In the genomic region with DNA sequence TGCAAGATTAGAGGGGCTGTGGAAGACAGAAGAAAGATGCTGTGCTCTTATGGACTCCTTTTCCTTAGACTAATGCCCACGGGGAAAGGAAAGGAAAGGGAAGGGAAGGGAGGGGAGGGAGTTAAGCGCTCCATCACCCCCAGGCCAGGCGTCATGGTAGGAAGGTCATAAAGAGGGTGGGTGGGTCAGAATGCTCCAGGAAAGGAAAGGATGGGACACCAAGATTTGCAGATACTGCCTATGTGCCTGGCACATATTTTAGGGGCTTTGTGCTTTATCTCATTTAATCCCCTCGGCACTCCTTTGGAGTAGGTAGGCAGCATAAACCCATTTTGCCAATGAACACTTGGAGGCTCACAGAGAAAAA, we compare ENCODE assay signal across 8 cellular contexts. TPM values are rescaled to one million over a fixed set of nuclear protein-coding genes. Genes with fewer than 3 reads are reported as not detected.
A peak's percentile ranks its signal among the peaks of the same experiment; 100 is the strongest.
DNase-seq lines count a peak whose midpoint lies in the region; ATAC-seq and TF ChIP-seq lines count a peak whose summit lies in the region.

No MANE protein-coding gene starts in this region.

- intact Hi-C loops in adrenal gland (cut with DNase I), result loop anchor here (2.0 to 10.0 kb wide), 3 partner anchors 232 to 335 kb away; no protein-coding TSS in a partner anchor

- H3K27ac ChIP-seq in H9 (ENCODE audit: insufficient read length, low read depth, low read length) (no peak overlapping the region), VCaP (peak overlapping the region; percentile 62; the same call in 1 of the 2 replicates), skin epidermis (peak overlapping the region in 10 of 21 experiments; percentile 46 to 79 (median 71)), adrenal gland (peak overlapping the region in 2 of 5 donors; percentile 46 to 69)

- no peak overlapping the region for H2BK20ac ChIP-seq in H9 (ENCODE audit: low read depth, low read length, poor library complexity, severe bottlenecking)

- no peaks in the 10 kb centered on the region for H3K79me1 ChIP-seq in H9 (ENCODE audit: insufficient read depth, low read depth, low read length, poor library complexity, severe bottlenecking)

- no peak overlapping the region for H3K18ac ChIP-seq in H9 (ENCODE audit: insufficient read length, low read depth, low read length)

- no peak overlapping the region for H2BK120ac ChIP-seq in H9 (ENCODE audit: low read depth, low read length, poor library complexity, severe bottlenecking)

- H3K23me2 ChIP-seq in H9 (ENCODE audit: insufficient read length, low read depth, low read length, poor library complexity, severe bottlenecking), result peaks cover 4% of the 10 kb centered on the region

- no peaks in the 10 kb centered on the region; a peak in 1 of 5 replicates for H3K9me3 Mint-ChIP-seq in H9

- peaks cover 21% of the 10 kb centered on the region for H3K27me3 Mint-ChIP-seq in H9 (ENCODE audit: low read depth)

- no peaks in the 10 kb centered on the region for H3K79me2 ChIP-seq in H9 (ENCODE audit: insufficient read depth, low read length)

- no peaks in the 10 kb centered on the region for H3K9me3 ChIP-seq in H9 (ENCODE audit: control insufficient read depth, low read depth, low read length)
- H3K9me3 ChIP-seq in adrenal gland (replicated peaks in 1 of 3), result no peaks in the 10 kb centered on the region

- no peak overlapping the region for H4K5ac ChIP-seq in H9 (ENCODE audit: insufficient read length, low read depth, low read length)

- no peak overlapping the region for H3K27ac Mint-ChIP-seq in H9

- no peak overlapping the region for H2AK5ac ChIP-seq in H9 (ENCODE audit: insufficient read length, low read length)

- no peak overlapping the region for H3K23ac ChIP-seq in H9 (ENCODE audit: insufficient read length, low read depth, low read length)

- no peak overlapping the region for H4K8ac ChIP-seq in H9 (replicated peaks; ENCODE audit: insufficient read length, low read depth, low read length)

- no peak overlapping the region for H3K56ac ChIP-seq in H9 (ENCODE audit: insufficient read length, low read depth, low read length)

- no peaks in the 10 kb centered on the region for H3K36me3 ChIP-seq in adrenal gland (replicated peaks in 1 of 2)

- no peak overlapping the region; the same call in 1 of the 2 replicates for H3K14ac ChIP-seq in H9 (ENCODE audit: insufficient read depth, low read length)

- no peak overlapping the region for H3K9ac ChIP-seq in H9 (ENCODE audit: extremely low read depth, insufficient read length, low read length)

- no peaks in the 10 kb centered on the region for H3K36me3 Mint-ChIP-seq in H9 (ENCODE audit: insufficient read depth in 1 of 3, low read depth in 3 of 3)

- TF ChIP-seq POLR2A in adrenal gland (IDR thresholded peaks at IDR 0.05), result no peak

- peak overlapping the region; percentile 25 for H3K4me2 ChIP-seq in H9 (ENCODE audit: insufficient read depth, insufficient read length, low read length)

- H3K4me1 ChIP-seq in H9 (ENCODE audit: insufficient read depth, low read length) (no peaks in the 10 kb centered on the region), adrenal gland (replicated peaks in 1 of 2) (peaks cover 0 to 4% of the 10 kb centered on the region in 2 donors)

- no CpG with 5 or more reads among the region's 4 CpGs for WGBS in H9 (ENCODE audit: extremely low coverage, insufficient read length, low lambda C conversion rate)
- 59 to 76% (median 74%) methylated on average over 3 to 4 of the region's 4 CpGs for WGBS in adrenal gland, 4 donors

- H4K91ac ChIP-seq in H9 (ENCODE audit: insufficient read length, low read depth, low read length), result no peak overlapping the region

- H3K4me1 Mint-ChIP-seq in H9, result peaks cover 8 to 16% of the 10 kb centered on the region in 2 experiments

- TF ChIP-seq CTCF in H9 (conservative IDR thresholded peaks at IDR 0.05) (no peak), VCaP (conservative IDR thresholded peaks at IDR 0.05) (no peak), adrenal gland (IDR thresholded peaks at IDR 0.05) (no peak)

- H2BK15ac ChIP-seq in H9 (ENCODE audit: low read depth, low read length), result no peak overlapping the region

- H3T11ph ChIP-seq in H9 (ENCODE audit: low read length), result no peak overlapping the region

- no peak overlapping the region for H3K4ac ChIP-seq in H9 (ENCODE audit: low read depth, low read length)

- peak overlapping the region; percentile 53 to 57; a peak in 3 of 5 replicates for H3K4me3 Mint-ChIP-seq in H9

- H3K27me3 ChIP-seq in H9 (ENCODE audit: insufficient read depth, low read length) (no peaks in the 10 kb centered on the region), adrenal gland (no peaks in the 10 kb centered on the region)

- no peak overlapping the region for H2BK5ac ChIP-seq in H9 (ENCODE audit: insufficient read length, low read length)

- no peaks in the 10 kb centered on the region for H4K20me1 ChIP-seq in H9 (ENCODE audit: control insufficient read depth, insufficient read depth, insufficient read length)

- H2AFZ ChIP-seq in H9 (ENCODE audit: low read length), result no peak overlapping the region

- ATAC-seq in left lobe of liver, result no peak
- no peak for ATAC-seq in GM19023 (IDR thresholded peaks at IDR 0.05; ENCODE audit: unreplicated experiment)

- no peak for DNase-seq in H9
- no peak for DNase-seq in inferior parietal cortex (ENCODE audit: extremely low spot score)
- no peak for DNase-seq in left lobe of liver (ENCODE audit: low spot score)
- DNase-seq in adrenal gland, result no peak

- H2BK12ac ChIP-seq in H9 (ENCODE audit: insufficient read length, low read depth, low read length), result no peak overlapping the region

- H3K4me3 ChIP-seq in iPS-11a (ENCODE audit: low read depth, low read length) (peak overlapping the region; percentile 33), skin epidermis (peak overlapping the region in 6 of 7 experiments; percentile 19 to 39 (median 26)), adrenal gland (peak overlapping the region in 2 of 4 donors; percentile 44 to 56)

RNA-seq across cellular contexts. Expression of a gene that starts 41.4 kb away (rescaled TPM):
- total RNA-seq in H9 (2021) (not detected in 2 replicates), left lobe of liver (0.63 TPM), adrenal gland (under 1 TPM in 1 of 8 donors, not detected in 7; 0.39 TPM)
- under 1 TPM in 2 of 3 donors, not detected in 1; 0.03 to 0.37 TPM for polyA plus RNA-seq in adrenal gland
